ENCODE assay signal across 15 cellular contexts in the genomic region with DNA sequence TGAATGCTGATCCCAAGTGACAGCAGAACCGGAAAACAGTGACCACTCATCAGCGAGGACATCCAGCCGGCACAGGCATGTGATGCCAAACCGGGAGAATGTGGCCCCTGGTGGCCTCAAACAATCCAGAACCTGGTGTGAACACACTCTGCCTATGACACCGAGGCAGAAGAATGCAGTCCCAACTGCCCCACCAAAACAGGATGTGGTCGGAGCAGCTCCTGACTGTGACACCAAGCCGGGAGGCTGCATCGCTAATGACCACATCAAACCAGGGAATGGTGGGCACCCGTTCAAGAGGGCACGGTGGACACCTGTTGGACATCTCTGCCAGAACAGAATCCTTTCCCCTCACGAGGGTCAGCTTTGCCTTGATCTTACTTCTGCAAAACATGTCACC. TPM values are rescaled to one million over a fixed set of nuclear protein-coding genes. Genes with fewer than 3 reads are reported as not detected.
DNase-seq lines count a peak whose midpoint lies in the region; ATAC-seq and TF ChIP-seq lines count a peak whose summit lies in the region.
"Had no signal": no experiment of that assay in that cellular context is flagged by ENCODE, and none has a peak within 500 bp of the region (broad histone marks: within the 10 kb centered on the region; RNA-seq: fewer than 3 reads in every experiment).

No MANE protein-coding gene starts in this region.

- no peak overlapping the region for H3K4ac ChIP-seq in trophoblast cell (ENCODE audit: low read depth, low read length)

- no peaks in the 10 kb centered on the region for H3K36me3 Mint-ChIP-seq in endothelial cell (ENCODE audit: low read depth, unreplicated experiment)

- no peak for TF ChIP-seq CTCF in endothelial cell (IDR thresholded peaks at IDR 0.05; ENCODE audit: unreplicated experiment)

- H3K79me2 ChIP-seq in trophoblast cell (ENCODE audit: control insufficient read depth, insufficient read depth, low read length, poor library complexity): no peaks in the 10 kb centered on the region

- H3K4me1 ChIP-seq in trophoblast cell (ENCODE audit: control insufficient read depth in 1 of 2, insufficient read depth in 2 of 2, low read length in 2 of 2): peaks cover 0 to 4% of the 10 kb centered on the region in 2 experiments
- H3K4me1 ChIP-seq: lower lobe of right lung had no signal

- no peak overlapping the region for H3K14ac ChIP-seq in trophoblast cell (ENCODE audit: low read length)

- no CpG with 5 or more reads among the region's 11 CpGs for WGBS in trophoblast cell (ENCODE audit: extremely low coverage, insufficient coverage, insufficient read length)

- no peak overlapping the region for H3K27ac ChIP-seq in trophoblast cell (ENCODE audit: low read depth, low read length)
- H3K27ac ChIP-seq: lower lobe of right lung had no signal

- no peak overlapping the region for H4K12ac ChIP-seq in trophoblast cell (ENCODE audit: low read depth, low read length)

- no peak overlapping the region for H3K9ac ChIP-seq in trophoblast cell (ENCODE audit: low read length)

- H3K9me3 Mint-ChIP-seq in endothelial cell (ENCODE audit: unreplicated experiment): no peaks in the 10 kb centered on the region
- H3K9me3 Mint-ChIP-seq: activated naive CD8-positive, alpha-beta T cell treated with anti-CD3 and anti-CD28 coated beads, Interleukin-2, amount 50 U/mL, for 24 hours; GM23338; stimulated activated naive CD8-positive, alpha-beta T cell treated with anti-CD3 and anti-CD28 coated beads, Interleukin-15, Interleukin-2, amounts not matched to agents 100 ng/mL and 50 ng/mL, for 24 hours had no signal

- H3K18ac ChIP-seq in trophoblast cell (ENCODE audit: low read length): no peak overlapping the region

- H3K27me3 Mint-ChIP-seq in endothelial cell (ENCODE audit: unreplicated experiment): peaks cover 5% of the 10 kb centered on the region
- H3K27me3 Mint-ChIP-seq: stimulated activated naive CD8-positive, alpha-beta T cell treated with anti-CD3 and anti-CD28 coated beads, Interleukin-15, Interleukin-2, amounts not matched to agents 100 ng/mL and 50 ng/mL, for 24 hours had no signal

- H2AFZ ChIP-seq in trophoblast cell (ENCODE audit: insufficient read depth, low read length, poor library complexity): no peak overlapping the region
- H2AFZ ChIP-seq: GM23338 had no signal

- H3K27ac Mint-ChIP-seq in endothelial cell (ENCODE audit: unreplicated experiment): peak overlapping the region; percentile 53
- H3K27ac Mint-ChIP-seq: activated naive CD8-positive, alpha-beta T cell treated with anti-CD3 and anti-CD28 coated beads, Interleukin-2, amount 50 U/mL, for 24 hours; GM23338; stimulated activated naive CD8-positive, alpha-beta T cell treated with anti-CD3 and anti-CD28 coated beads, Interleukin-15, Interleukin-2, amounts not matched to agents 100 ng/mL and 50 ng/mL, for 24 hours had no signal

- DNase-seq in EL (peak; percentile 74), MV-4-11 (lab: John Stamatoyannopoulos, UW) (peak; percentile 62), endothelial cell (ENCODE audit: low spot score) (no peak), trophoblast cell (peak; percentile 21 to 54), NCI-H1417 treated with DMSO at 0.1 percent for 48 hours (lab: John Stamatoyannopoulos, UW) (no peak), NCI-H524 treated with DMSO at 0.1 percent for 48 hours (lab: John Stamatoyannopoulos, UW) (no peak)
- DNase-seq: activated naive CD8-positive, alpha-beta T cell treated with anti-CD3 and anti-CD28 coated beads, Interleukin-2, amount 50 U/mL, for 24 hours; COR-L47; lower lobe of right lung; posterior cingulate gyrus; stimulated activated CD4-positive, alpha-beta T cell treated with anti-CD3 and anti-CD28 coated beads, Interleukin-4, amount 100 ng/mL, for 4 hours had no signal

- no peak overlapping the region for H2AK5ac ChIP-seq in trophoblast cell (ENCODE audit: low read length)

- no peak overlapping the region for H2BK12ac ChIP-seq in trophoblast cell (ENCODE audit: low read length)

- no peak overlapping the region for H3K4me3 Mint-ChIP-seq in endothelial cell (ENCODE audit: unreplicated experiment)
- H3K4me3 Mint-ChIP-seq: activated naive CD8-positive, alpha-beta T cell treated with anti-CD3 and anti-CD28 coated beads, Interleukin-2, amount 50 U/mL, for 24 hours; GM23338; stimulated activated naive CD8-positive, alpha-beta T cell treated with anti-CD3 and anti-CD28 coated beads, Interleukin-15, Interleukin-2, amounts not matched to agents 100 ng/mL and 50 ng/mL, for 24 hours had no signal

- no peak for ATAC-seq in GM18498 (IDR thresholded peaks at IDR 0.05; ENCODE audit: unreplicated experiment)
- ATAC-seq in GM21723 (IDR thresholded peaks at IDR 0.05; ENCODE audit: unreplicated experiment): no peak
- ATAC-seq: activated naive CD8-positive, alpha-beta T cell treated with anti-CD3 and anti-CD28 coated beads, Interleukin-2, amount 50 U/mL, for 24 hours; GM23338; lower lobe of right lung had no signal

- H3K23ac ChIP-seq in trophoblast cell (ENCODE audit: low read length): no peak overlapping the region

- no peaks in the 10 kb centered on the region for H3K79me1 ChIP-seq in trophoblast cell (ENCODE audit: low read length)

- H3K36me3 ChIP-seq in trophoblast cell (ENCODE audit: control insufficient read depth in 1 of 2, insufficient read depth in 2 of 2, low read length in 2 of 2): no peaks in the 10 kb centered on the region
- H3K36me3 ChIP-seq: lower lobe of right lung had no signal

- H3K4me3 ChIP-seq in trophoblast cell (ENCODE audit: low read depth, low read length): no peak overlapping the region
- H3K4me3 ChIP-seq: GM23338, lower lobe of right lung had no signal

- no peak overlapping the region for H2BK5ac ChIP-seq in trophoblast cell (ENCODE audit: low read depth, low read length, poor library complexity)

- no peak overlapping the region for H3K4me2 ChIP-seq in trophoblast cell (ENCODE audit: low read length)
- H3K4me2 ChIP-seq: GM23338 had no signal

- H3K4me1 Mint-ChIP-seq in endothelial cell (ENCODE audit: unreplicated experiment): peaks cover 9% of the 10 kb centered on the region
- H3K4me1 Mint-ChIP-seq: activated naive CD8-positive, alpha-beta T cell treated with anti-CD3 and anti-CD28 coated beads, Interleukin-2, amount 50 U/mL, for 24 hours had no signal

- peaks cover 1% of the 10 kb centered on the region for H3K9me3 ChIP-seq in trophoblast cell (ENCODE audit: insufficient read depth, low read depth, low read length)
- H3K9me3 ChIP-seq: lower lobe of right lung had no signal

- no peak overlapping the region for H2BK120ac ChIP-seq in trophoblast cell (ENCODE audit: insufficient read depth, low read length, poor library complexity)

- H4K91ac ChIP-seq in trophoblast cell (ENCODE audit: low read depth, low read length): no peak overlapping the region

- no peak overlapping the region for H4K8ac ChIP-seq in trophoblast cell (ENCODE audit: low read depth, low read length)

- H3K27me3 ChIP-seq in trophoblast cell (ENCODE audit: insufficient read depth, low read length): no peaks in the 10 kb centered on the region

RNA-seq across cellular contexts. Expression of a gene that starts 15.4 kb away (rescaled TPM):
- total RNA-seq in endothelial cell (ENCODE audit: unreplicated experiment): 1.4 TPM
- 0.93 and 0.94 TPM in 2 replicates for polyA plus RNA-seq in trophoblast cell (2013)

Comparison
In these comparisons a context has a peak if more than half of its experiments do, and no peak if none do; other contexts are left out.
1. DNase-seq: peak in EL (single experiment), MV-4-11 (single experiment) and trophoblast cell (2 of 2); none in endothelial cell (single experiment), NCI-H1417 treated with DMSO at 0.1 percent for 48 hours (single experiment) and NCI-H524 treated with DMSO at 0.1 percent for 48 hours (single experiment).